ENCODE assay signal across 10 cellular contexts in genomic region chr15:77506311-77507150, GRCh38.
DNase-seq lines count a peak whose midpoint lies in the region; ATAC-seq, FAIRE-seq and TF ChIP-seq lines count a peak whose summit lies in the region.
"Had no signal": no experiment of that assay in that cellular context is flagged by ENCODE, and none has a peak within 500 bp of the region (broad histone marks: within the 10 kb centered on the region; RNA-seq: fewer than 3 reads in every experiment).

No MANE protein-coding gene starts in this region.

- intact Hi-C loops in adrenal gland (cut with DNase I): no loop called here
- intact Hi-C loops in left ventricle myocardium inferior (cut with micrococcal nuclease): no loop called here
- intact Hi-C loops in sciatic nerve (cut with DNase I): no loop called here
- intact Hi-C loops in CD4-positive, alpha-beta T cell (cut with DNase I, micrococcal nuclease): no loop called here

- H3K27ac ChIP-seq in HEK293 (ENCODE audit: extremely low read depth, low read depth, low read length): no peak overlapping the region
- H3K27ac ChIP-seq in adrenal gland: peak overlapping the region in 3 of 5 donors; percentile 64 to 87 (median 71)
- H3K27ac ChIP-seq in left ventricle myocardium inferior (replicated peaks): peak overlapping the region; percentile 94
- no peak overlapping the region for H3K27ac ChIP-seq in CD4-positive, alpha-beta T cell (ENCODE audit: low read depth, low read length)
- H3K27ac ChIP-seq: cardiac muscle cell had no signal

- no peak overlapping the region for H3K4me3 ChIP-seq in HEK293 (ENCODE audit: low read depth, low read length)
- H3K4me3 ChIP-seq in adrenal gland: no peak overlapping the region
- peak overlapping the region; percentile 41 for H3K4me3 ChIP-seq in left ventricle myocardium inferior
- H3K4me3 ChIP-seq: cardiac muscle cell had no signal

- no peaks in the 10 kb centered on the region for H3K4me1 ChIP-seq in HEK293 (ENCODE audit: control insufficient read depth, insufficient read depth, low read length)
- peaks cover 14 to 31% of the 10 kb centered on the region in 2 donors for H3K4me1 ChIP-seq in adrenal gland (replicated peaks in 1 of 2)
- H3K4me1 ChIP-seq in left ventricle myocardium inferior: peaks cover 80% of the 10 kb centered on the region

- peaks cover 10% of the 10 kb centered on the region for H3K4me1 Mint-ChIP-seq in CD4-positive, alpha-beta T cell (ENCODE audit: low read depth)

- WGBS in adrenal gland, 4 donors: 63 to 72% (median 65%) methylated on average over 20 of the region's 20 CpGs

- ATAC-seq in sciatic nerve: peak; percentile 86
- ATAC-seq in CD4-positive, alpha-beta T cell (ENCODE audit: poor library complexity): no peak
- ATAC-seq: stimulated activated memory B cell treated with anti-CD40 and anti-IgM and Interleukin-4, amounts not matched to agents 10 μg/mL and 1 μg/mL and 100 μg/mL, for 72 hours had no signal

- H3K27ac Mint-ChIP-seq in CD4-positive, alpha-beta T cell: no peak overlapping the region
- H3K27ac Mint-ChIP-seq: stimulated activated memory B cell treated with anti-CD40 and anti-IgM and Interleukin-4, amounts not matched to agents 10 μg/mL and 1 μg/mL and 100 μg/mL, for 72 hours had no signal

- POLR2A ChIA-PET in HEK293 (lab: Yijun Ruan, JAX): no interaction called here
- POLR2A ChIA-PET in CD4-positive, alpha-beta T cell (lab: Charles Lee): no interaction called here

- TF ChIP-seq POLR2A in adrenal gland (IDR thresholded peaks at IDR 0.05): no peak

- no peak for FAIRE-seq in D721Med (lab: Jason Lieb, UNC)

- CTCF ChIA-PET in HEK293 (lab: Yijun Ruan, JAX): interaction anchor here (0.6 to 2.4 kb wide), 5 partner anchors 9 to 394 kb away, joined by 3 to 10 read pairs (median 5); no protein-coding TSS in a partner anchor
- CTCF ChIA-PET in CD4-positive, alpha-beta T cell (lab: Charles Lee): no interaction called here

- DNase-seq in adrenal gland (peak; percentile 48 to 85 (median 63)), left ventricle myocardium inferior (peak; percentile 82), sciatic nerve (ENCODE audit: low spot score) (peak; percentile 83), activated T-cell treated with anti-CD3 and anti-CD28 coated beads for 4 hours (no peak), D721Med (ENCODE audit: insufficient read length, low spot score) (no peak), LoVo (ENCODE audit: low spot score) (no peak)
- DNase-seq in CD4-positive, alpha-beta T cell: no peak

- no peaks in the 10 kb centered on the region for H3K27me3 Mint-ChIP-seq in CD4-positive, alpha-beta T cell
- H3K27me3 Mint-ChIP-seq: stimulated activated memory B cell treated with anti-CD40 and anti-IgM and Interleukin-4, amounts not matched to agents 10 μg/mL and 1 μg/mL and 100 μg/mL, for 72 hours had no signal

- H3K27me3 ChIP-seq in adrenal gland: no peaks in the 10 kb centered on the region
- H3K27me3 ChIP-seq in left ventricle myocardium inferior (ENCODE audit: low read depth): no peaks in the 10 kb centered on the region
- no peaks in the 10 kb centered on the region for H3K27me3 ChIP-seq in CD4-positive, alpha-beta T cell (ENCODE audit: control insufficient read depth, insufficient read depth, low read length)
- H3K27me3 ChIP-seq: cardiac muscle cell had no signal

- no peaks in the 10 kb centered on the region for H3K36me3 Mint-ChIP-seq in CD4-positive, alpha-beta T cell (ENCODE audit: low read depth)

- H3K4me3 Mint-ChIP-seq in CD4-positive, alpha-beta T cell: no peak overlapping the region
- H3K4me3 Mint-ChIP-seq: stimulated activated memory B cell treated with anti-CD40 and anti-IgM and Interleukin-4, amounts not matched to agents 10 μg/mL and 1 μg/mL and 100 μg/mL, for 72 hours had no signal

- TF ChIP-seq CTCF in HEK293 (tag by site-specific recombination; IDR thresholded peaks at IDR 0.05): no peak
- peak in 2 of 6 experiments; percentile 8 to 10 for TF ChIP-seq CTCF in adrenal gland (IDR thresholded peaks at IDR 0.05)
- TF ChIP-seq CTCF in left ventricle myocardium inferior (IDR thresholded peaks at IDR 0.05; ENCODE audit: borderline replicate concordance): peak; percentile 31
- no peak for TF ChIP-seq CTCF in CD4-positive, alpha-beta T cell (IDR thresholded peaks at IDR 0.05)
- no peak for TF ChIP-seq CTCF in D721Med (IDR thresholded peaks at IDR 0.05; ENCODE audit: insufficient read depth, missing control alignments)

- H3K36me3 ChIP-seq in HEK293 (ENCODE audit: control insufficient read depth in 2 of 2, insufficient read depth in 1 of 2, low read length in 2 of 2) (no peaks in the 10 kb centered on the region), adrenal gland (replicated peaks in 1 of 2) (no peaks in the 10 kb centered on the region), left ventricle myocardium inferior (no peaks in the 10 kb centered on the region)
- H3K36me3 ChIP-seq: cardiac muscle cell had no signal

- H3K9me3 ChIP-seq in HEK293 (ENCODE audit: control insufficient read depth, insufficient read depth, low read depth, low read length): no peaks in the 10 kb centered on the region
- no peaks in the 10 kb centered on the region for H3K9me3 ChIP-seq in adrenal gland (replicated peaks in 1 of 3)
- H3K9me3 ChIP-seq in left ventricle myocardium inferior (replicated peaks): no peaks in the 10 kb centered on the region
- H3K9me3 ChIP-seq in CD4-positive, alpha-beta T cell (ENCODE audit: control insufficient read depth, low read length): no peaks in the 10 kb centered on the region

- no peaks in the 10 kb centered on the region for H3K9me3 Mint-ChIP-seq in CD4-positive, alpha-beta T cell
- H3K9me3 Mint-ChIP-seq: stimulated activated memory B cell treated with anti-CD40 and anti-IgM and Interleukin-4, amounts not matched to agents 10 μg/mL and 1 μg/mL and 100 μg/mL, for 72 hours had no signal

TF ChIP-seq in HEK293, 187 proteins besides CTCF, POLR2A, EP300 and RAD21:
- TF ChIP-seq ZFHX2 (tag by site-specific recombination; conservative IDR thresholded peaks at IDR 0.05) (peak; percentile 48), PATZ1 (tag by site-specific recombination; IDR thresholded peaks at IDR 0.05) (no peak), ZNF10 (tag by site-specific recombination; IDR thresholded peaks at IDR 0.05) (peak; percentile 90)
- TF ChIP-seq, protein P1, sequence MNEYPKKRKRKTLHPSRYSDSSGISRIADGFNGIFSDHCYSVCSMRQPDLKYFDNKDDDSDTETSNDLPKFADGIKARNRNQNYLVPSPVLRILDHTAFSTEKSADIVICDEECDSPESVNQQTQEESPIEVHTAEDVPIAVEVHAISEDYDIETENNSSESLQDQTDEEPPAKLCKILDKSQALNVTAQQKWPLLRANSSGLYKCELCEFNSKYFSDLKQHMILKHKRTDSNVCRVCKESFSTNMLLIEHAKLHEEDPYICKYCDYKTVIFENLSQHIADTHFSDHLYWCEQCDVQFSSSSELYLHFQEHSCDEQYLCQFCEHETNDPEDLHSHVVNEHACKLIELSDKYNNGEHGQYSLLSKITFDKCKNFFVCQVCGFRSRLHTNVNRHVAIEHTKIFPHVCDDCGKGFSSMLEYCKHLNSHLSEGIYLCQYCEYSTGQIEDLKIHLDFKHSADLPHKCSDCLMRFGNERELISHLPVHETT (tag by site-specific recombination; IDR thresholded peaks at IDR 0.05): no peak
- TF ChIP-seq, protein P2, sequence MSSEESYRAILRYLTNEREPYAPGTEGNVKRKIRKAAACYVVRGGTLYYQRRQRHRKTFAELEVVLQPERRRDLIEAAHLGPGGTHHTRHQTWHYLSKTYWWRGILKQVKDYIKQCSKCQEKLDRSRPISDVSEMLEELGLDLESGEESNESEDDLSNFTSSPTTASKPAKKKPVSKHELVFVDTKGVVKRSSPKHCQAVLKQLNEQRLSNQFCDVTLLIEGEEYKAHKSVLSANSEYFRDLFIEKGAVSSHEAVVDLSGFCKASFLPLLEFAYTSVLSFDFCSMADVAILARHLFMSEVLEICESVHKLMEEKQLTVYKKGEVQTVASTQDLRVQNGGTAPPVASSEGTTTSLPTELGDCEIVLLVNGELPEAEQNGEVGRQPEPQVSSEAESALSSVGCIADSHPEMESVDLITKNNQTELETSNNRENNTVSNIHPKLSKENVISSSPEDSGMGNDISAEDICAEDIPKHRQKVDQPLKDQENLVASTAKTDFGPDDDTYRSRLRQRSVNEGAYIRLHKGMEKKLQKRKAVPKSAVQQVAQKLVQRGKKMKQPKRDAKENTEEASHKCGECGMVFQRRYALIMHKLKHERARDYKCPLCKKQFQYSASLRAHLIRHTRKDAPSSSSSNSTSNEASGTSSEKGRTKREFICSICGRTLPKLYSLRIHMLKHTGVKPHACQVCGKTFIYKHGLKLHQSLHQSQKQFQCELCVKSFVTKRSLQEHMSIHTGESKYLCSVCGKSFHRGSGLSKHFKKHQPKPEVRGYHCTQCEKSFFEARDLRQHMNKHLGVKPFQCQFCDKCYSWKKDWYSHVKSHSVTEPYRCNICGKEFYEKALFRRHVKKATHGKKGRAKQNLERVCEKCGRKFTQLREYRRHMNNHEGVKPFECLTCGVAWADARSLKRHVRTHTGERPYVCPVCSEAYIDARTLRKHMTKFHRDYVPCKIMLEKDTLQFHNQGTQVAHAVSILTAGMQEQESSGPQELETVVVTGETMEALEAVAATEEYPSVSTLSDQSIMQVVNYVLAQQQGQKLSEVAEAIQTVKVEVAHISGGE (tag by site-specific recombination; conservative IDR thresholded peaks at IDR 0.05; ENCODE audit: low read depth): no peak

Comparison
In these comparisons a context has a peak if more than half of its experiments do, and no peak if none do; other contexts are left out.
1. H3K27ac ChIP-seq: peak in adrenal gland (3 of 5) and left ventricle myocardium inferior (single experiment); none in HEK293 (single experiment) and CD4-positive, alpha-beta T cell (single experiment).
2. DNase-seq: peak in adrenal gland (7 of 7), left ventricle myocardium inferior (single experiment) and sciatic nerve (single experiment); none in CD4-positive, alpha-beta T cell (0 of 10), activated T-cell treated with anti-CD3 and anti-CD28 coated beads for 4 hours (single experiment), D721Med (single experiment) and LoVo (single experiment).